In genomic region chr6:137182654-137183073, GRCh38 we compare ENCODE assay signal across 1 cellular context.
TF ChIP-seq lines count a peak whose summit lies in the region.

No MANE protein-coding gene starts in this region.

TF ChIP-seq in GM23338, 12 proteins besides CTCF, POLR2A, EP300 and RAD21 (continued from another document):
- TF ChIP-seq ZNF462 (CRISPR knock-in tag; IDR thresholded peaks at IDR 0.05), result no peak
- TF ChIP-seq CREB1 (CRISPR knock-in tag; IDR thresholded peaks at IDR 0.05; ENCODE audit: low read depth), result no peak
- TF ChIP-seq, protein P1, sequence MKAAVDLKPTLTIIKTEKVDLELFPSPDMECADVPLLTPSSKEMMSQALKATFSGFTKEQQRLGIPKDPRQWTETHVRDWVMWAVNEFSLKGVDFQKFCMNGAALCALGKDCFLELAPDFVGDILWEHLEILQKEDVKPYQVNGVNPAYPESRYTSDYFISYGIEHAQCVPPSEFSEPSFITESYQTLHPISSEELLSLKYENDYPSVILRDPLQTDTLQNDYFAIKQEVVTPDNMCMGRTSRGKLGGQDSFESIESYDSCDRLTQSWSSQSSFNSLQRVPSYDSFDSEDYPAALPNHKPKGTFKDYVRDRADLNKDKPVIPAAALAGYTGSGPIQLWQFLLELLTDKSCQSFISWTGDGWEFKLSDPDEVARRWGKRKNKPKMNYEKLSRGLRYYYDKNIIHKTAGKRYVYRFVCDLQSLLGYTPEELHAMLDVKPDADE (IDR thresholded peaks at IDR 0.05), result no peak
- no peak for TF ChIP-seq NANOG (IDR thresholded peaks at IDR 0.05; ENCODE audit: borderline replicate concordance)
- TF ChIP-seq EZH2 (IDR thresholded peaks at IDR 0.05; ENCODE audit: low read depth, unreplicated experiment), result no peak
- TF ChIP-seq REST (IDR thresholded peaks at IDR 0.05; ENCODE audit: unreplicated experiment), result no peak
